Comparison of ENCODE assay signal across 29 cellular contexts in the genomic region with DNA sequence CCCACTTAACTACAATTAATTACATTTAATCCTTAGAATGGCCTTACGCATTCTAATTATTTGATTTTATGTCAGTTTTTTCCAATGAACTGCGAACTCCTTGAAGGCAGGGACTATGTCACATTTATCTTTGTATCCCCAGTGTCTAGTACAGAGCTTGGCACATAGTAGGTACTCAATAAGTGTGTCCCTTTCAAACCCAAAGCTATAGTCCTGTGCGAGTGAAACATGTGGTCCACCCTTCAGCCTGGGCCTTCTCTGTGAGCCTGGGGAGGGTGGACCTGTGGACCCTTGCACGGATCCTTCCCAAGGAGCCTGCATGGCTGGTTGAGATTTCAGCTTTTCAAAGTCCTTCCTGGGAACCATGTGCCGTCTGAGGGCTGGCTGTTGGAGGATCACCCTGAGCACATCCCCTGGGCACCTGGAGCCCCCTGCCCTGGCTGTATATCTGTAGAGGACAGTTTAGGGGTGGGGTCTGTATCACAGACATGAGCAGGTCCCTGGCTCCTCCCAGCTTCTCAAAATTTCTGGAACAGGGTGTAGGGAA.
"Had no signal": no experiment of that assay in that cellular context is flagged by ENCODE, and none has a peak within 500 bp of the region (broad histone marks: within the 10 kb centered on the region; RNA-seq: fewer than 3 reads in every experiment).

No MANE protein-coding gene starts in this region.

- H3K36me3 ChIP-seq: left lung, lower lobe of right lung, pancreas, prostate gland, stomach, thyroid gland, transverse colon, upper lobe of left lung, vagina had no signal

- ATAC-seq: left colon; left lung; stimulated activated naive B cell treated with anti-CD40 and anti-IgM and Interleukin-4, amounts not matched to agents 10 μg/mL and 1 μg/mL and 100 μg/mL, for 72 hours; stimulated activated naive CD8-positive, alpha-beta T cell treated with anti-CD3 and anti-CD28 coated beads, Interleukin-15, Interleukin-2, amounts not matched to agents 100 U/mL and 50 U/mL, for 24 hours had no signal

- DNase-seq: hypothalamus; immature natural killer cell; kidney; left colon; left lung; lower lobe of right lung; mammary epithelial cell; mesenchymal stem cell; naive B cell; pancreas; retina; right cardiac atrium; stimulated activated CD4-positive, alpha-beta T cell treated with anti-CD3 and anti-CD28 coated beads, Interleukin-12 subunit alpha, Interleukin-12 subunit beta, amount 100 ng/mL, for 4 hours; stimulated activated CD4-positive, alpha-beta T cell treated with anti-CD3 and anti-CD28 coated beads, Interleukin-15, amount 100 ng/mL, for 24 hours; stimulated activated CD4-positive, alpha-beta T cell treated with anti-CD3 and anti-CD28 coated beads, Interleukin-2, amount 100 ng/mL, for 24 hours; stimulated activated CD4-positive, alpha-beta T cell treated with anti-CD3 and anti-CD28 coated beads, Interleukin-4, amount 100 ng/mL, for 1 hour; stimulated activated naive B cell treated with anti-CD40 and anti-IgM and Interleukin-4, amounts not matched to agents 10 μg/mL and 1 μg/mL and 100 μg/mL, for 72 hours; stimulated activated naive CD8-positive, alpha-beta T cell treated with anti-CD3 and anti-CD28 coated beads, Interleukin-15, Interleukin-2, amounts not matched to agents 100 U/mL and 50 U/mL, for 24 hours; stomach; testis; thyroid gland; transverse colon had no signal

- H3K4me3 Mint-ChIP-seq: mesothelial cell of epicardium; neural crest cell; stimulated activated naive B cell treated with anti-CD40 and anti-IgM and Interleukin-4, amounts not matched to agents 10 μg/mL and 1 μg/mL and 100 μg/mL, for 72 hours had no signal

- H3K9me3 ChIP-seq: left lung, lower lobe of right lung, pancreas, prostate gland, stomach, testis, thyroid gland, transverse colon, upper lobe of left lung, vagina had no signal

- H3K27me3 ChIP-seq: pancreas, testis, thyroid gland, upper lobe of left lung, vagina had no signal

- H3K4me3 ChIP-seq: left lung, lower lobe of right lung, pancreas, prostate gland, skin epidermis, stomach, testis, thyroid gland, transverse colon, upper lobe of left lung, vagina had no signal

- H3K4me1 ChIP-seq: pancreas, prostate gland had no signal

- H3K27ac Mint-ChIP-seq: immature natural killer cell, mesothelial cell of epicardium, naive B cell, nephron had no signal

- H3K4me1 Mint-ChIP-seq: mesothelial cell of epicardium, neural crest cell had no signal

- H3K36me3 Mint-ChIP-seq: immature natural killer cell, mesothelial cell of epicardium had no signal

- H3K27ac ChIP-seq: left lung, lower lobe of right lung, pancreas, prostate gland, skin epidermis, stomach, testis, thyroid gland, transverse colon, upper lobe of left lung, vagina had no signal
